In the genomic region with DNA sequence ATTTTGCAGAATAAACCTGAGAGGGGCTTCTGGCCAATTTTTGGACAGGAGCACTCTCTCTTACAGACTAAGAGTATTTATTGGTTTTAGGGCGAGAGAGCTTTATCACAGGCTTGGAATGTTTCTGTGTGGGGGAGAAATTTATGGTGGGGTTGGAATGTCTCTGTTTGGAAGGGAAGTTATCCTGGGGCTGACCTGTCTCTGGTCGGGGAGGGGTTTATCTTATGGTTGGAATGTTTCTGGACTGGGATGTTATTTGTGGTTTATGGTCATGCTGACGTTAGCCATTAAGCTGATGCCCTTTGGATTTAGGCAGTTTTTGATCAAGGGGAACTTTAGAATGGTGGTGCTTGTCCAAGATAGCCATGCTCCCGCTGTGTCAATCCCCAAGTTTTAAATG, we compare ENCODE assay signal across 1 cellular context.
TF ChIP-seq lines count a peak whose summit lies in the region.

No MANE protein-coding gene starts in this region.

TF ChIP-seq in SK-N-SH treated with all-trans-retinoic acid at 6 μM for 48 hours, 23 proteins besides CTCF, POLR2A, EP300 and RAD21 (continued from another document):
- TF ChIP-seq BACH2 (CRISPR knock-in tag; IDR thresholded peaks at IDR 0.05; ENCODE audit: borderline replicate concordance), result no peak
- no peak for TF ChIP-seq PPARA (CRISPR knock-in tag; IDR thresholded peaks at IDR 0.05; ENCODE audit: borderline replicate concordance)
- no peak for TF ChIP-seq ZNF8 (CRISPR knock-in tag; IDR thresholded peaks at IDR 0.05)
- no peak for TF ChIP-seq ZNF565 (CRISPR knock-in tag; conservative IDR thresholded peaks at IDR 0.05; ENCODE audit: low read depth)
